Comparison of ENCODE assay signal across 22 cellular contexts in the genomic region with DNA sequence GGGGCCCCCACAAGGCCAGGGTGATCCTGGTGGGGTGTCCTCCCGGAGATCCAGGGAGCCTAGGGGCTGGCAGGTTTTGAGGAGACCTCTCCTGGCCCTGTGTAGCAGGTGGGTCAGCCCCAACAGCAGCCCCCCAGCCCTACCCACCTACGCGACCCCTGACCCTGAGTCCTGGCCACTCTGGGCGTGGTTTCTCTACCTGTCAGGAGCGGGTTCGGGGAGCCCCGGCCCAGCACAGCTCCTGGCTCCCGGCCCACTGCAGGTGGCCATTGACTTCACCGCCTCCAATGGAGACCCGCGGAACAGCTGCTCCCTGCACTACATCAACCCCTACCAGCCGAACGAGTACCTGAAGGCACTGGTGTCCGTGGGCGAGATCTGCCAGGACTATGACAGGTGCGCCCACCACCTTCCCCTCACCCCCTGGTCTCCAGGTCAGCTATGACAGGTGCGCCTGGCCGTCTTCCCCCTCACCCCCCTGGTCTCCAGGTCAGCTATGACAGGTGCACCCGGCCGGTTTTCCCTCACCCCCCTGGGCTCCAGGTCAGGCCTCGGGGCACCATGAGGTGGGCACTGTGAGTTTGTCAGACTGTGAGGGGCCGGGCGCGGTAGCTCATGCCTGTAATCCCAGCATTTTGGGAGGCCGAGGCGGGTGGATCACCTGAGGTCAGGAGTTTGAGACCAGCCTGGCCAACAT. TPM values are rescaled to one million over a fixed set of nuclear protein-coding genes. Genes with fewer than 3 reads are reported as not detected.
"Had no signal": no experiment of that assay in that cellular context is flagged by ENCODE, and none has a peak within 500 bp of the region (broad histone marks: within the 10 kb centered on the region; RNA-seq: fewer than 3 reads in every experiment).

No MANE protein-coding gene starts in this region.

- H3K4me3 Mint-ChIP-seq: endodermal cell; natural killer cell; stimulated activated naive B cell treated with anti-CD40 and anti-IgM and Interleukin-4, amounts not matched to agents 10 μg/mL and 1 μg/mL and 100 μg/mL, for 72 hours; stimulated activated naive CD8-positive, alpha-beta T cell treated with anti-CD3 and anti-CD28 coated beads, Interleukin-15, Interleukin-2, amounts not matched to agents 100 ng/mL and 50 ng/mL, for 24 hours had no signal

- H3K36me3 Mint-ChIP-seq: natural killer cell had no signal

- H3K27ac Mint-ChIP-seq: endodermal cell; natural killer cell; stimulated activated naive B cell treated with anti-CD40 and anti-IgM and Interleukin-4, amounts not matched to agents 10 μg/mL and 1 μg/mL and 100 μg/mL, for 72 hours; stimulated activated naive CD8-positive, alpha-beta T cell treated with anti-CD3 and anti-CD28 coated beads, Interleukin-15, Interleukin-2, amounts not matched to agents 100 ng/mL and 50 ng/mL, for 24 hours had no signal

- H3K27me3 ChIP-seq: foreskin keratinocyte, left lung, ovary, tibial nerve, upper lobe of left lung had no signal

- DNase-seq: cerebellar nuclear complex; effector CD8-positive, alpha-beta T cell; endodermal cell; foreskin keratinocyte; lower lobe of right lung; natural killer cell; occipital lobe; ovary; psoas muscle; right cardiac atrium; small intestine; stimulated activated CD4-positive, alpha-beta T cell treated with anti-CD3 and anti-CD28 coated beads, Interleukin-15, amount 100 ng/mL, for 24 hours; stimulated activated CD4-positive, alpha-beta T cell treated with anti-CD3 and anti-CD28 coated beads, Interleukin-2, amount 100 ng/mL, for 48 hours; stimulated activated naive B cell treated with anti-CD40 and anti-IgM and Interleukin-4, amounts not matched to agents 10 μg/mL and 1 μg/mL and 100 μg/mL, for 72 hours had no signal

- H3K9me3 ChIP-seq: esophagus muscularis mucosa, left lung, lower lobe of right lung, ovary, psoas muscle, thoracic aorta, tibial nerve, upper lobe of left lung had no signal

- H3K4me1 Mint-ChIP-seq: endodermal cell; stimulated activated naive B cell treated with anti-CD40 and anti-IgM and Interleukin-4, amounts not matched to agents 10 μg/mL and 1 μg/mL and 100 μg/mL, for 72 hours had no signal

- H3K4me1 ChIP-seq: esophagus muscularis mucosa, foreskin keratinocyte, left lung, lower lobe of right lung, psoas muscle, tibial nerve had no signal

- H3K27me3 Mint-ChIP-seq: stimulated activated naive B cell treated with anti-CD40 and anti-IgM and Interleukin-4, amounts not matched to agents 10 μg/mL and 1 μg/mL and 100 μg/mL, for 72 hours; stimulated activated naive CD8-positive, alpha-beta T cell treated with anti-CD3 and anti-CD28 coated beads, Interleukin-15, Interleukin-2, amounts not matched to agents 100 ng/mL and 50 ng/mL, for 24 hours had no signal

- H3K4me3 ChIP-seq: esophagus muscularis mucosa, left lung, lower lobe of right lung, ovary, psoas muscle, thoracic aorta, tibial nerve, upper lobe of left lung had no signal

- H3K36me3 ChIP-seq: esophagus muscularis mucosa, left lung, lower lobe of right lung, ovary, thoracic aorta, tibial nerve, upper lobe of left lung had no signal

- H3K27ac ChIP-seq: epithelial cell of prostate, esophagus muscularis mucosa, foreskin keratinocyte, left lung, lower lobe of right lung, ovary, psoas muscle, thoracic aorta, tibial nerve, upper lobe of left lung had no signal

- ATAC-seq: foreskin keratinocyte; left lung; lower lobe of right lung; natural killer cell; psoas muscle; right cardiac atrium; stimulated activated naive B cell treated with anti-CD40 and anti-IgM and Interleukin-4, amounts not matched to agents 10 μg/mL and 1 μg/mL and 100 μg/mL, for 72 hours had no signal

- H3K9me3 Mint-ChIP-seq: natural killer cell; stimulated activated naive B cell treated with anti-CD40 and anti-IgM and Interleukin-4, amounts not matched to agents 10 μg/mL and 1 μg/mL and 100 μg/mL, for 72 hours; stimulated activated naive CD8-positive, alpha-beta T cell treated with anti-CD3 and anti-CD28 coated beads, Interleukin-15, Interleukin-2, amounts not matched to agents 100 ng/mL and 50 ng/mL, for 24 hours had no signal

RNA-seq across cellular contexts. Expression of gene CPNE7, which starts 13.0 kb away (rescaled TPM):
- total RNA-seq: psoas muscle, right cardiac atrium, thoracic aorta had no signal

RNA-seq across cellular contexts. Expression of gene DPEP1, which starts 24.9 kb away (rescaled TPM):
- total RNA-seq: foreskin keratinocyte, mononuclear cell, natural killer cell, psoas muscle, thoracic aorta had no signal
